Comparison of ENCODE assay signal across 8 cellular contexts in genomic region chr13:95677564-95678386, GRCh38. TPM values are rescaled to one million over a fixed set of nuclear protein-coding genes. Genes with fewer than 3 reads are reported as not detected.
DNase-seq lines count a peak whose midpoint lies in the region; ATAC-seq, FAIRE-seq and TF ChIP-seq lines count a peak whose summit lies in the region.

No MANE protein-coding gene starts in this region.

- peak overlapping the region; percentile 83 for H3K4me2 ChIP-seq in parathyroid adenoma (ENCODE audit: low read length)

- peak; percentile 27 for DNase-seq in Caki2 (ENCODE audit: low read depth)
- peak; percentile 43 for DNase-seq in WTC11 (ENCODE audit: low spot score)
- DNase-seq in foreskin keratinocyte: peak in 1 of 2 donors; percentile 34
- DNase-seq in GDM1 (lab: John Stamatoyannopoulos, UW): no peak
- DNase-seq in D721Med (ENCODE audit: insufficient read length, low spot score): no peak
- no peak for DNase-seq in germinal center (ENCODE audit: low spot score)

- H3K9ac ChIP-seq in parathyroid adenoma: peak overlapping the region; percentile 61

- POLR2A ChIA-PET in WTC11 (lab: Charles Lee): interaction anchor here (1.6 kb wide), 1 partner anchor 34 kb away, joined by 17 read pairs; the partner anchor contains the start of gene DZIP1

- in situ Hi-C loops in Caki2 (cut with HindIII; ENCODE audit: low pct_unique_long_range_greater_than_20kb, low sequenced_read_pairs): no loop called here

- H3K36me3 Mint-ChIP-seq in WTC11: no peaks in the 10 kb centered on the region

- peak overlapping the region; percentile 74 for H3K4me3 ChIP-seq in parathyroid adenoma (ENCODE audit: low read depth, low read length)

- no peaks in the 10 kb centered on the region for H3K36me3 ChIP-seq in parathyroid adenoma (ENCODE audit: control insufficient read depth, insufficient read depth, low read length)

- peaks cover 15% of the 10 kb centered on the region for H3K4me1 ChIP-seq in foreskin keratinocyte
- no peaks in the 10 kb centered on the region for H3K4me1 ChIP-seq in parathyroid adenoma

- peak; percentile 3 for ATAC-seq in HG02981 (IDR thresholded peaks at IDR 0.05; ENCODE audit: unreplicated experiment)
- peak; percentile 1; the same call in 1 of the 2 replicates for ATAC-seq in WTC11
- ATAC-seq in foreskin keratinocyte: no peak

- H3K27me3 ChIP-seq in foreskin keratinocyte (no peaks in the 10 kb centered on the region), parathyroid adenoma (ENCODE audit: control insufficient read depth, insufficient read depth, low read length) (no peaks in the 10 kb centered on the region)

- H3K4me1 Mint-ChIP-seq in WTC11: peaks cover 34% of the 10 kb centered on the region

- H2AFZ ChIP-seq in parathyroid adenoma: peak overlapping the region; percentile 89

- FAIRE-seq in D721Med (lab: Jason Lieb, UNC): no peak

- CTCF ChIA-PET in WTC11 (lab: Charles Lee): interaction anchor here (1.2 to 1.6 kb wide), 2 partner anchors 36 to 54 kb away, joined by 3 to 9 read pairs; no protein-coding TSS in a partner anchor

- H3K27ac Mint-ChIP-seq in WTC11: no peak overlapping the region

- no peaks in the 10 kb centered on the region for H3K27me3 Mint-ChIP-seq in WTC11 (ENCODE audit: low read depth)

- peak overlapping the region; percentile 84 for H3K4me3 Mint-ChIP-seq in WTC11

- H3K9me3 ChIP-seq in parathyroid adenoma (ENCODE audit: control insufficient read depth, low read length): no peaks in the 10 kb centered on the region

- H3K27ac ChIP-seq in foreskin keratinocyte: peak overlapping the region; percentile 67
- peak overlapping the region; percentile 89 for H3K27ac ChIP-seq in parathyroid adenoma

- TF ChIP-seq CTCF in WTC11 (IDR thresholded peaks at IDR 0.05) (no peak), foreskin keratinocyte (conservative IDR thresholded peaks at IDR 0.05) (no peak), parathyroid adenoma (IDR thresholded peaks at IDR 0.05) (no peak), D721Med (IDR thresholded peaks at IDR 0.05; ENCODE audit: insufficient read depth, missing control alignments) (no peak)

- no peaks in the 10 kb centered on the region for H3K9me3 Mint-ChIP-seq in WTC11

- peaks cover 27% of the 10 kb centered on the region for H3K79me2 ChIP-seq in parathyroid adenoma

TF ChIP-seq in WTC11, 78 proteins besides CTCF, POLR2A, EP300 and RAD21 (continues in another document):
- no peak for TF ChIP-seq E2F5 (CRISPR knock-in tag; IDR thresholded peaks at IDR 0.05)
- no peak for TF ChIP-seq JAZF1 (CRISPR knock-in tag; IDR thresholded peaks at IDR 0.05)
- no peak for TF ChIP-seq ELF4 (CRISPR knock-in tag; IDR thresholded peaks at IDR 0.05; ENCODE audit: low read depth)
- no peak for TF ChIP-seq E2F4 (CRISPR knock-in tag; IDR thresholded peaks at IDR 0.05; ENCODE audit: borderline replicate concordance, low read depth)
- no peak for TF ChIP-seq PREB (CRISPR knock-in tag; IDR thresholded peaks at IDR 0.05; ENCODE audit: borderline replicate concordance)
- TF ChIP-seq ATF2 (CRISPR knock-in tag; IDR thresholded peaks at IDR 0.05; ENCODE audit: borderline replicate concordance, low read depth): no peak
- no peak for TF ChIP-seq FOXJ3 (CRISPR knock-in tag; IDR thresholded peaks at IDR 0.05; ENCODE audit: borderline replicate concordance)
- no peak for TF ChIP-seq ZNF232 (CRISPR knock-in tag; IDR thresholded peaks at IDR 0.05)
- TF ChIP-seq NR2C2 (CRISPR knock-in tag; IDR thresholded peaks at IDR 0.05): no peak
- no peak for TF ChIP-seq RORB (CRISPR knock-in tag; IDR thresholded peaks at IDR 0.05)
- TF ChIP-seq GRHL2 (CRISPR knock-in tag; IDR thresholded peaks at IDR 0.05; ENCODE audit: insufficient replicate concordance, severe bottlenecking): no peak
- TF ChIP-seq USF2 (CRISPR knock-in tag; IDR thresholded peaks at IDR 0.05): no peak
- no peak for TF ChIP-seq TCF7 (CRISPR knock-in tag; IDR thresholded peaks at IDR 0.05; ENCODE audit: low read depth)
- TF ChIP-seq MYBL2 (CRISPR knock-in tag; IDR thresholded peaks at IDR 0.05): no peak
- TF ChIP-seq ZNF416 (CRISPR knock-in tag; IDR thresholded peaks at IDR 0.05): no peak
- TF ChIP-seq CDX4 (CRISPR knock-in tag; IDR thresholded peaks at IDR 0.05; ENCODE audit: borderline replicate concordance): no peak
- no peak for TF ChIP-seq ZNF281 (CRISPR knock-in tag; IDR thresholded peaks at IDR 0.05)

RNA-seq across cellular contexts. Expression of gene DNAJC3, which starts 0.8 kb away (rescaled TPM):
- 11.8 and 12.2 TPM in 2 replicates for total RNA-seq in Caki2 (2014; rRNA removed; shearing (Covaris generic); ENCODE audit: low replicate concordance)
- total RNA-seq in WTC11 (2021) (16.7 to 20.0 TPM (median 17.9 TPM) in 3 replicates), foreskin keratinocyte (39.0 and 48.8 TPM in 2 replicates)
- polyA plus RNA-seq in foreskin keratinocyte: 10.8 and 11.8 TPM in 2 replicates

RNA-seq across cellular contexts. Expression of gene DZIP1, which starts 33.3 kb away (rescaled TPM):
- 12.0 and 13.0 TPM in 2 replicates for total RNA-seq in Caki2 (2014; rRNA removed; shearing (Covaris generic); ENCODE audit: low replicate concordance)
- total RNA-seq in WTC11 (2021) (31.0 to 33.5 TPM (median 32.0 TPM) in 3 replicates), foreskin keratinocyte (3.6 and 7.1 TPM in 2 replicates)
- 2.4 and 3.9 TPM in 2 replicates for polyA plus RNA-seq in foreskin keratinocyte

Comparison
In these comparisons a context has a peak if more than half of its experiments do, and no peak if none do; other contexts are left out.
1. DNase-seq: peak in Caki2 (single experiment) and WTC11 (single experiment); none in GDM1 (single experiment), D721Med (single experiment) and germinal center (single experiment).